In the genomic region with DNA sequence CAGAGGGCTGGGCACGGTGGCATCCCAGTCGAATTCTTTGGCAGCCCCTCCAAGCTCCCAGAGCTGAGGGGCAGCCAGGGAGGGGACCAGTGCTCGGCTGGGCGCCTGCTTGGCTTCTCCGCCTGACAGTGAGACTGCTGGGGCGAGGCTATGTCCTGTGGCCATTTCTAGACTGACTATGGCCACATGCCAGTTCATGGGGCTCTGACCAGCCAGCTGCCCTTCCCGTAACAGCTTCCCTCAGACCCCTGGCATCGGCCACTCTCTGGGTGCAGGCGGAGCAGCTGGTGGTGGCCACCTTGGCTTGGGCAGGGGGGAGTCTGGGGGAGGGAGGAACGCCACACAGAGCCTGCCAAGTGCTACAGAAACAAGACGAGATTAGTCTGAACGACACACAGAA, we compare ENCODE assay signal across 23 cellular contexts. TPM values are rescaled to one million over a fixed set of nuclear protein-coding genes. Genes with fewer than 3 reads are reported as not detected.
DNase-seq lines count a peak whose midpoint lies in the region; ATAC-seq, FAIRE-seq and TF ChIP-seq lines count a peak whose summit lies in the region.
"Had no signal": no experiment of that assay in that cellular context is flagged by ENCODE, and none has a peak within 500 bp of the region (broad histone marks: within the 10 kb centered on the region; RNA-seq: fewer than 3 reads in every experiment).

No MANE protein-coding gene starts in this region.

- WGBS in H1 (ENCODE audit: extremely low coverage in 1 of 2, insufficient coverage in 1 of 2, insufficient read length in 1 of 2, insufficient replicate concordance in 2 of 2, low coverage in 1 of 2, low lambda C conversion rate in 2 of 2, missing lambda C conversion rate in 1 of 2), 2 experiments = 89% methylated on average over 11 of the region's 12 CpGs; no CpG with 5 or more reads in 1 of the 2 experiments
- WGBS in psoas muscle, 3 donors = 40 to 64% (median 47%) methylated on average over 12 of the region's 12 CpGs

- no peak overlapping the region for H2BK20ac ChIP-seq in H1 (ENCODE audit: low read length)

- H4K91ac ChIP-seq in H1 (replicated peaks; ENCODE audit: insufficient read length, low read length) = no peak overlapping the region

- TF ChIP-seq RAD21 in H1 (IDR thresholded peaks at IDR 0.05 in 1 of 2, conservative IDR thresholded peaks at IDR 0.05 in 1 of 2; ENCODE audit: low read depth in 2 of 2, low read length in 2 of 2) = no peak

- POLR2A ChIA-PET in H1 (lab: Charles Lee; ENCODE audit: partially characterized antibody) = interaction anchor here (1.2 to 1.3 kb wide), 2 partner anchors 14 to 184 kb away, joined by 3 to 5 read pairs; no protein-coding TSS in a partner anchor

- no peak overlapping the region for H3K23ac ChIP-seq in H1 (ENCODE audit: insufficient read length)

- H3K23me2 ChIP-seq in H1 (ENCODE audit: low read depth, low read length) = no peaks in the 10 kb centered on the region

- H3K27ac ChIP-seq in H1 (ENCODE audit: low read depth, low read length) = no peak overlapping the region
- H3K27ac ChIP-seq in right atrium auricular region = peak overlapping the region; percentile 46 to 60
- no peak overlapping the region for H3K27ac ChIP-seq in psoas muscle
- H3K27ac ChIP-seq: C4-2B, RWPE1 had no signal

- no peak overlapping the region for H3K14ac ChIP-seq in H1 (ENCODE audit: insufficient read length)

- peaks cover 6% of the 10 kb centered on the region; the same call in 1 of the 2 replicates for H3K79me1 ChIP-seq in H1 (ENCODE audit: low read depth, low read length)

- H3K79me2 ChIP-seq in H1 (ENCODE audit: control insufficient read depth in 1 of 2, insufficient read depth in 2 of 2, low read length in 2 of 2) = peaks cover 0 to 9% of the 10 kb centered on the region in 2 experiments; a peak in 1 of 4 replicates

- H4K5ac ChIP-seq in H1 (ENCODE audit: insufficient read length, low read depth, low read length) = no peak overlapping the region

- H3K36me3 ChIP-seq in H1 (ENCODE audit: control insufficient read depth in 2 of 4, insufficient read depth in 4 of 4, low read length in 3 of 4) (peaks cover 0 to 11% (median 1%) of the 10 kb centered on the region in 4 experiments; a peak in 2 of 8 replicates), right atrium auricular region (no peaks in the 10 kb centered on the region), psoas muscle (ENCODE audit: insufficient read depth in 1 of 2, low read depth in 1 of 2) (no peaks in the 10 kb centered on the region)

- TF ChIP-seq CTCF in H1 (IDR thresholded peaks at IDR 0.05; ENCODE audit: control extremely low read depth in 1 of 3, insufficient read depth in 1 of 3, low read depth in 1 of 3, low read length in 3 of 3) (no peak), right atrium auricular region (IDR thresholded peaks at IDR 0.05) (no peak), psoas muscle (IDR thresholded peaks at IDR 0.05) (no peak)

- H4K8ac ChIP-seq in H1 (ENCODE audit: extremely low read depth, insufficient read depth, low read length) = peak overlapping the region; percentile 60; the same call in 1 of the 2 replicates

- H3K4me1 ChIP-seq in H1 (replicated peaks in 1 of 4; ENCODE audit: control insufficient read depth in 3 of 4, insufficient read depth in 4 of 4, low read length in 3 of 4) (no peaks in the 10 kb centered on the region; a peak in 2 of 7 replicates), right atrium auricular region (peaks cover 0 to 18% of the 10 kb centered on the region in 2 donors), psoas muscle (no peaks in the 10 kb centered on the region)

- no peak overlapping the region for H2AK5ac ChIP-seq in H1 (ENCODE audit: low read depth, low read length)

- H2BK15ac ChIP-seq in H1 (ENCODE audit: low read length) = no peak overlapping the region

- H3K18ac ChIP-seq in H1 (ENCODE audit: extremely low read depth, low read length) = no peak overlapping the region

- no peak overlapping the region for H3K4me3 ChIP-seq in H1 (ENCODE audit: extremely low read depth in 1 of 4, insufficient read depth in 2 of 4, low read depth in 3 of 4, low read length in 4 of 4)
- H3K4me3 ChIP-seq in right atrium auricular region = no peak overlapping the region
- no peak overlapping the region for H3K4me3 ChIP-seq in psoas muscle
- H3K4me3 ChIP-seq: GM12878 had no signal

- H3K4me2 ChIP-seq in H1 (ENCODE audit: insufficient read depth in 1 of 2, low read depth in 2 of 2, low read length in 2 of 2) = no peak overlapping the region

- ATAC-seq in psoas muscle = peak in 3 of 4 donors; percentile 26 to 59 (median 32)
- no peak for ATAC-seq in GM19395 (IDR thresholded peaks at IDR 0.05; ENCODE audit: unreplicated experiment)
- no peak for ATAC-seq in HG03095 (IDR thresholded peaks at IDR 0.05; ENCODE audit: unreplicated experiment)
- ATAC-seq: GM12878, SK-N-SH treated with all-trans-retinoic acid at 6 μM for 48 hours had no signal

- H2BK5ac ChIP-seq in H1 (ENCODE audit: low read depth, low read length) = no peak overlapping the region

- H4K20me1 ChIP-seq in H1 (replicated peaks in 1 of 2; ENCODE audit: control insufficient read depth in 1 of 2, insufficient read depth in 2 of 2, low read length in 2 of 2) = peaks cover 4 to 10% of the 10 kb centered on the region in 2 experiments

- H3K4ac ChIP-seq in H1 (replicated peaks; ENCODE audit: insufficient read length, low read depth, low read length) = no peak overlapping the region

- DNase-seq in D341Med (ENCODE audit: low spot score) (peak; percentile 73), H1 (ENCODE audit: low read depth in 1 of 2, low spot score in 2 of 2) (no peak), right atrium auricular region (ENCODE audit: low spot score) (no peak), psoas muscle (no peak), hippocampal formation (lab: John Stamatoyannopoulos, UW) (no peak)
- DNase-seq: CD8-positive, alpha-beta memory T cell; DMS79 treated with DMSO at 0.1 percent for 48 hours; H7; Kasumi-1; NCI-H1417; NCI-H1930; NCI-H226; NCI-H524; NCI-H774; NK-92 treated with Interleukin-12 subunit alpha and Interleukin-12 subunit beta, amount 100 ng/mL, for 24 hours had no signal

- intact Hi-C loops in psoas muscle (cut with DNase I) = no loop called here

- H3K27me3 ChIP-seq in H1 (replicated peaks in 1 of 4; ENCODE audit: control insufficient read depth in 3 of 4, extremely low read depth in 1 of 4, insufficient read depth in 3 of 4, low read length in 3 of 4) (no peaks in the 10 kb centered on the region), right atrium auricular region (no peaks in the 10 kb centered on the region), psoas muscle (ENCODE audit: insufficient read depth in 3 of 3, low read length in 2 of 3) (peaks cover 0 to 17% (median 0%) of the 10 kb centered on the region in 3 donors)

- H2BK12ac ChIP-seq in H1 (ENCODE audit: low read depth, low read length) = no peak overlapping the region

- no peak overlapping the region for H2BK120ac ChIP-seq in H1 (replicated peaks; ENCODE audit: low read depth, low read length)

- CTCF ChIA-PET in H1 (lab: Charles Lee; ENCODE audit: partially characterized antibody) = interaction anchor here (0.6 to 1.4 kb wide), 4 partner anchors 13 to 255 kb away, joined by 3 to 4 read pairs (median 3); no protein-coding TSS in a partner anchor

- no peak overlapping the region for H2AFZ ChIP-seq in H1 (ENCODE audit: low read length)

- H3K56ac ChIP-seq in H1 (replicated peaks; ENCODE audit: insufficient read length, low read depth, low read length) = no peak overlapping the region

- H3K9me3 ChIP-seq in H1 (ENCODE audit: insufficient read depth in 2 of 2, low read depth in 1 of 2, low read length in 1 of 2) (no peaks in the 10 kb centered on the region; a peak in 1 of 4 replicates), right atrium auricular region (no peaks in the 10 kb centered on the region), psoas muscle (no peaks in the 10 kb centered on the region)

- TF ChIP-seq POLR2A in H1 (IDR thresholded peaks at IDR 0.05; ENCODE audit: control extremely low read depth in 1 of 2, low read depth in 2 of 2, low read length in 2 of 2) = no peak

- FAIRE-seq in H1 (lab: Jason Lieb, UNC) = no peak
- FAIRE-seq: A204.1, D721Med, GM12878 had no signal

- no peak overlapping the region for H3K9ac ChIP-seq in H1 (replicated peaks in 1 of 4; ENCODE audit: extremely low read depth in 1 of 4, low read depth in 3 of 4, low read length in 3 of 4)

- no peak for TF ChIP-seq EP300 in H1 (IDR thresholded peaks at IDR 0.05; ENCODE audit: borderline replicate concordance in 1 of 2, low read depth in 2 of 2, low read length in 2 of 2)

TF ChIP-seq in H1, 55 proteins besides CTCF, POLR2A, EP300 and RAD21 (continues in another document):
- TF ChIP-seq RXRA (IDR thresholded peaks at IDR 0.05; ENCODE audit: insufficient read depth, low read depth, low read length) = no peak
- no peak for TF ChIP-seq CREB1 (IDR thresholded peaks at IDR 0.05)
- no peak for TF ChIP-seq ASH2L (IDR thresholded peaks at IDR 0.05; ENCODE audit: low read length)
- TF ChIP-seq KDM4A (IDR thresholded peaks at IDR 0.05; ENCODE audit: low read depth, low read length, severe bottlenecking) = no peak
- TF ChIP-seq SP2 (IDR thresholded peaks at IDR 0.05; ENCODE audit: low read length) = no peak

RNA-seq across cellular contexts. Expression of gene TBC1D16, which starts 34.7 kb away (rescaled TPM):
- 109 and 111 TPM in 2 replicates for total RNA-seq in H1 (2021; fragmentation: NEBNext Ultra II Directional; extraction: Animal tissue kit (Norgen Biotek cat#: 25700))
- polyA plus RNA-seq in H1 (2011; rRNA removed) (21.1 and 29.7 TPM in 2 replicates), psoas muscle (1 to 10 TPM; 1.7 to 6.4 (median 3.2) TPM)
- polyA plus RNA-seq in H1 (2011; cell fraction: cytosol; rRNA removed) = 28.8 TPM
- 47.7 TPM for polyA plus RNA-seq in H1 (2011; cell fraction: nucleus; rRNA removed)
- 46.6 to 63.2 TPM (median 51.9 TPM) in 4 replicates for polyA plus RNA-seq in H1 (2012, experiment 1 of 2)
- 41.5 TPM for polyA plus RNA-seq in H1 (2012, experiment 2 of 2)
- polyA plus RNA-seq in H1 (2013, experiment 1 of 2) = 32.7 TPM
- polyA plus RNA-seq in H1 (2013, experiment 2 of 2) = 34.5 TPM
- 64.0 and 65.1 TPM in 2 replicates for polyA minus RNA-seq in H1 (2011; rRNA and poly(A)+ RNA removed)
- polyA minus RNA-seq in H1 (2011; cell fraction: cytosol; rRNA and poly(A)+ RNA removed) = 50.4 TPM
- polyA minus RNA-seq in H1 (2011; cell fraction: nucleus; rRNA and poly(A)+ RNA removed) = 44.3 TPM
- total RNA-seq in right atrium auricular region (10 to 100 TPM in 1 of 2 donors, 1 to 10 TPM in 1; 9.8 to 19.4 TPM), psoas muscle (10 to 100 TPM in 2 of 4 donors, 1 to 10 TPM in 2; 6.5 to 11.4 (median 8.7) TPM)

RNA-seq across cellular contexts. Expression of gene CCDC40, which starts 35.5 kb away (rescaled TPM):
- 11.5 and 11.6 TPM in 2 replicates for total RNA-seq in H1 (2021; fragmentation: NEBNext Ultra II Directional; extraction: Animal tissue kit (Norgen Biotek cat#: 25700))
- polyA plus RNA-seq in H1 (2011; rRNA removed) (4.1 and 4.8 TPM in 2 replicates), psoas muscle (1 to 10 TPM in 2 of 3 donors, under 1 TPM in 1; 0.51 to 1.4 (median 1.2) TPM)
- polyA plus RNA-seq in H1 (2011; cell fraction: cytosol; rRNA removed) = 6.4 TPM
- 11.8 TPM for polyA plus RNA-seq in H1 (2011; cell fraction: nucleus; rRNA removed)
- polyA plus RNA-seq in H1 (2012, experiment 1 of 2) = 8.1 to 15.2 TPM (median 9.5 TPM) in 4 replicates
- 3.3 TPM for polyA plus RNA-seq in H1 (2012, experiment 2 of 2)
- polyA plus RNA-seq in H1 (2013, experiment 1 of 2) = 3.0 TPM
- 2.9 TPM for polyA plus RNA-seq in H1 (2013, experiment 2 of 2)
- 3.7 and 4.0 TPM in 2 replicates for polyA minus RNA-seq in H1 (2011; rRNA and poly(A)+ RNA removed)
- 8.0 TPM for polyA minus RNA-seq in H1 (2011; cell fraction: cytosol; rRNA and poly(A)+ RNA removed)
- polyA minus RNA-seq in H1 (2011; cell fraction: nucleus; rRNA and poly(A)+ RNA removed) = 3.8 TPM
- total RNA-seq in right atrium auricular region (1 to 10 TPM; 3.0 to 9.3 TPM), psoas muscle (1 to 10 TPM in 3 of 4 donors, under 1 TPM in 1; 0.71 to 1.9 (median 1.7) TPM)
- polyA plus RNA-seq: CD8-positive, alpha-beta memory T cell had no signal

Comparison
In these comparisons a context has a peak if more than half of its experiments do, and no peak if none do; other contexts are left out.
1. H3K27ac ChIP-seq: peak in right atrium auricular region (2 of 2); none in H1 (single experiment) and psoas muscle (single experiment).
2. ATAC-seq: peak in psoas muscle (3 of 4); none in GM19395 (single experiment) and HG03095 (single experiment).